8 cellular contexts compared by ENCODE assay signal in the genomic region with DNA sequence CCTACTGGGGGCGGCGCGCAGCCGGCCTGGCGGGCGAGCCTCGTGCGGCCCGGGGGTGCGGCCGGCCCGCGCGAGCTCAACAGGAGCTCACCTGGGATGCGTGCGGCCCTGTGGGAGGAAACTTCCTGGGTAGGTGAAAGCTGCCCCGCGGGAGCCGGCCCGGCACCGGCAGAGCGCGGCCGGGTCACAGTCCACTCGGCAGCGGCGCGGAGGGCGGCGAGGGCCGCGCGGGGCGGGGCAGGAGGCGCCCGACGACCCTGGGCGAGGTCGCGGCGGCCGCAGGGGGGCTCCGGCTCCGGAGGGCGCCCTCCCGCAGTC. TPM values are rescaled to one million over a fixed set of nuclear protein-coding genes. Genes with fewer than 3 reads are reported as not detected.
DNase-seq lines count a peak whose midpoint lies in the region; ATAC-seq and TF ChIP-seq lines count a peak whose summit lies in the region.

No MANE protein-coding gene starts in this region.

- no peaks in the 10 kb centered on the region for H3K9me3 ChIP-seq in Karpas-422 (ENCODE audit: low read length)

- H3K9me2 ChIP-seq in Karpas-422 (replicated peaks; ENCODE audit: insufficient read depth, low read length) = no peaks in the 10 kb centered on the region

- H3K9me3 Mint-ChIP-seq in osteocyte (ENCODE audit: unreplicated experiment) = no peaks in the 10 kb centered on the region

- TF ChIP-seq CTCF in GM10266 (IDR thresholded peaks at IDR 0.05; ENCODE audit: control insufficient read depth, insufficient read depth, low read depth, missing control alignments) (no peak), fibroblast of pulmonary artery (IDR thresholded peaks at IDR 0.05; ENCODE audit: low read length, missing control alignments) (no peak), osteocyte (IDR thresholded peaks at IDR 0.05) (no peak)

- peaks cover 44% of the 10 kb centered on the region for H3K4me1 ChIP-seq in Karpas-422 (ENCODE audit: low read length)

- H3K4me3 ChIP-seq in Karpas-422 (ENCODE audit: low read length) (peak overlapping the region; percentile 75), fibroblast of pulmonary artery (replicated peaks; ENCODE audit: low read depth, low read length) (peak overlapping the region; percentile 82)

- H3K4me3 Mint-ChIP-seq in osteocyte (ENCODE audit: unreplicated experiment) = peak overlapping the region; percentile 96

- H3K27me3 Mint-ChIP-seq in osteocyte (ENCODE audit: unreplicated experiment) = no peaks in the 10 kb centered on the region

- H3K36me3 ChIP-seq in Karpas-422 (ENCODE audit: insufficient read depth, low read length) = no peaks in the 10 kb centered on the region; the same call in 1 of the 2 replicates

- peaks cover 1% of the 10 kb centered on the region for H3K36me3 Mint-ChIP-seq in osteocyte (ENCODE audit: unreplicated experiment)

- H3K9ac ChIP-seq in Karpas-422 (ENCODE audit: low read length) = peak overlapping the region; percentile 84

- peak overlapping the region; percentile 94 for H3K27ac ChIP-seq in Karpas-422 (ENCODE audit: low read length)

- H3K4me2 ChIP-seq in Karpas-422 (ENCODE audit: low read depth, low read length, poor library complexity, severe bottlenecking) = peak overlapping the region; percentile 95

- peak; percentile 32 for ATAC-seq in GM21825 (IDR thresholded peaks at IDR 0.05; ENCODE audit: unreplicated experiment)

- peak overlapping the region; percentile 96 for H3K27ac Mint-ChIP-seq in osteocyte (ENCODE audit: unreplicated experiment)

- no peak overlapping the region for H2AFZ ChIP-seq in Karpas-422 (ENCODE audit: low read length)

- peaks cover 63% of the 10 kb centered on the region for H3K79me2 ChIP-seq in Karpas-422 (ENCODE audit: low read length)

- no peaks in the 10 kb centered on the region for H3K27me3 ChIP-seq in Karpas-422 (ENCODE audit: low read length)

- peaks cover 41% of the 10 kb centered on the region for H3K4me1 Mint-ChIP-seq in osteocyte (ENCODE audit: unreplicated experiment)

- DNase-seq in GM10266 (ENCODE audit: extremely low spot score) (peak; percentile 51), Karpas-422 (peak; percentile 83), fibroblast of pulmonary artery (ENCODE audit: low read depth) (no peak), osteocyte (ENCODE audit: extremely low spot score, unreplicated experiment) (no peak), NCI-H187 (lab: John Stamatoyannopoulos, UW) (no peak)
- DNase-seq in activated T-cell treated with anti-CD3 and anti-CD28 coated beads, Interleukin-2, amount 50 U/mL, for 48 hours = peak; percentile 52 to 68
- no peak for DNase-seq in effector CD8-positive, alpha-beta T cell (lab: John Stamatoyannopoulos, UW)

- H4K20me1 ChIP-seq in Karpas-422 (ENCODE audit: insufficient read depth, low read depth, low read length) = no peaks in the 10 kb centered on the region; the same call in 1 of the 2 replicates

RNA-seq across cellular contexts. Expression of a gene that starts 0.4 kb away (rescaled TPM):
- total RNA-seq in Karpas-422 (2014; rRNA removed; shearing (Covaris generic); ENCODE audit: low replicate concordance) = 70.3 and 116 TPM in 2 replicates
- 62.4 and 64.8 TPM in 2 replicates for total RNA-seq in osteocyte

Comparison
In these comparisons a context has a peak if more than half of its experiments do, and no peak if none do; other contexts are left out.
1. DNase-seq: peak in GM10266 (single experiment), Karpas-422 (single experiment) and activated T-cell treated with anti-CD3 and anti-CD28 coated beads, Interleukin-2, amount 50 U/mL, for 48 hours (2 of 2); none in fibroblast of pulmonary artery (single experiment), osteocyte (single experiment), effector CD8-positive, alpha-beta T cell (single experiment) and NCI-H187 (0 of 2).